In genomic region chr5:138402640-138403039, GRCh38 we compare ENCODE assay signal across 15 cellular contexts. TPM values are rescaled to one million over a fixed set of nuclear protein-coding genes. Genes with fewer than 3 reads are reported as not detected.
DNase-seq lines count a peak whose midpoint lies in the region; ATAC-seq and TF ChIP-seq lines count a peak whose summit lies in the region.
"Had no signal": no experiment of that assay in that cellular context is flagged by ENCODE, and none has a peak within 500 bp of the region (broad histone marks: within the 10 kb centered on the region; RNA-seq: fewer than 3 reads in every experiment).

No MANE protein-coding gene starts in this region.

- DNase-seq in CD4-positive, CD25-positive, alpha-beta regulatory T cell = peak in 1 of 3 donors; percentile 44
- DNase-seq in MV-4-11 (lab: John Stamatoyannopoulos, UW) (peak; percentile 37), head of caudate nucleus (no peak), uterus (no peak)
- DNase-seq: DMS79; NCI-H1092 treated with DMSO at 0.1 percent for 48 hours; NCI-H69; stimulated activated CD4-positive, alpha-beta T cell treated with anti-CD3 and anti-CD28 coated beads, Interleukin-1b, Interleukin-23, amount 100 ng/mL, for 48 hours had no signal

- H3K27ac ChIP-seq in CD4-positive, CD25-positive, alpha-beta regulatory T cell (ENCODE audit: insufficient read depth, low read length, poor library complexity, severe bottlenecking) = no peak overlapping the region
- H3K27ac ChIP-seq in uterus = no peak overlapping the region
- H3K27ac ChIP-seq: VCaP had no signal

- H3K27ac Mint-ChIP-seq in CD4-positive, CD25-positive, alpha-beta regulatory T cell = peak overlapping the region; percentile 32 to 84 (median 40)
- H3K27ac Mint-ChIP-seq: stimulated activated memory B cell treated with anti-CD40 and anti-IgM and Interleukin-4, amounts not matched to agents 10 μg/mL and 1 μg/mL and 100 μg/mL, for 72 hours had no signal

- H3K4me3 ChIP-seq in CD4-positive, CD25-positive, alpha-beta regulatory T cell (ENCODE audit: low read depth, low read length) = no peak overlapping the region
- no peak overlapping the region for H3K4me3 ChIP-seq in uterus

- intact Hi-C loops in head of caudate nucleus (cut with DNase I) (loop anchor here (10.0 kb wide), 1 partner anchor 48 kb away; the partner anchor contains the start of gene KDM3B), uterus (cut with DNase I; ENCODE audit: low total_unique reads) (no loop called here)

- H3K9me3 Mint-ChIP-seq in CD4-positive, CD25-positive, alpha-beta regulatory T cell = no peaks in the 10 kb centered on the region
- H3K9me3 Mint-ChIP-seq: stimulated activated memory B cell treated with anti-CD40 and anti-IgM and Interleukin-4, amounts not matched to agents 10 μg/mL and 1 μg/mL and 100 μg/mL, for 72 hours had no signal

- H3K27me3 Mint-ChIP-seq in CD4-positive, CD25-positive, alpha-beta regulatory T cell = no peaks in the 10 kb centered on the region
- H3K27me3 Mint-ChIP-seq: stimulated activated memory B cell treated with anti-CD40 and anti-IgM and Interleukin-4, amounts not matched to agents 10 μg/mL and 1 μg/mL and 100 μg/mL, for 72 hours had no signal

- no peaks in the 10 kb centered on the region for H3K9me3 ChIP-seq in CD4-positive, CD25-positive, alpha-beta regulatory T cell (ENCODE audit: control insufficient read depth in 2 of 2, low read length in 2 of 2)
- H3K9me3 ChIP-seq in uterus = no peaks in the 10 kb centered on the region

- TF ChIP-seq CTCF in uterus (IDR thresholded peaks at IDR 0.05) = no peak

- TF ChIP-seq POLR2A in uterus (IDR thresholded peaks at IDR 0.05) = no peak

- peaks cover 66% of the 10 kb centered on the region for H3K36me3 ChIP-seq in CD4-positive, CD25-positive, alpha-beta regulatory T cell (ENCODE audit: control insufficient read depth, insufficient read depth, low read length)
- H3K36me3 ChIP-seq in uterus = no peaks in the 10 kb centered on the region

- H3K27me3 ChIP-seq in CD4-positive, CD25-positive, alpha-beta regulatory T cell (ENCODE audit: control insufficient read depth, insufficient read depth, low read length) = no peaks in the 10 kb centered on the region
- no peaks in the 10 kb centered on the region for H3K27me3 ChIP-seq in uterus

- no peak for ATAC-seq in CD4-positive, CD25-positive, alpha-beta regulatory T cell (ENCODE audit: low read depth in 2 of 2)
- ATAC-seq in GM18868 (IDR thresholded peaks at IDR 0.05; ENCODE audit: unreplicated experiment) (peak; percentile 91), HG02623 (IDR thresholded peaks at IDR 0.05; ENCODE audit: unreplicated experiment) (peak; percentile 80), GM21367 (IDR thresholded peaks at IDR 0.05; ENCODE audit: unreplicated experiment) (no peak), HG03439 (IDR thresholded peaks at IDR 0.05; ENCODE audit: unreplicated experiment) (no peak)
- ATAC-seq: stimulated activated memory B cell treated with anti-CD40 and anti-IgM and Interleukin-4, amounts not matched to agents 10 μg/mL and 1 μg/mL and 100 μg/mL, for 72 hours had no signal

- H3K4me3 Mint-ChIP-seq in CD4-positive, CD25-positive, alpha-beta regulatory T cell = no peak overlapping the region
- H3K4me3 Mint-ChIP-seq: stimulated activated memory B cell treated with anti-CD40 and anti-IgM and Interleukin-4, amounts not matched to agents 10 μg/mL and 1 μg/mL and 100 μg/mL, for 72 hours had no signal

- peaks cover 5 to 11% (median 7%) of the 10 kb centered on the region in 4 donors for H3K4me1 Mint-ChIP-seq in CD4-positive, CD25-positive, alpha-beta regulatory T cell

- peaks cover 57% of the 10 kb centered on the region for H3K36me3 Mint-ChIP-seq in CD4-positive, CD25-positive, alpha-beta regulatory T cell

- peaks cover 4% of the 10 kb centered on the region for H3K4me1 ChIP-seq in CD4-positive, CD25-positive, alpha-beta regulatory T cell (ENCODE audit: control insufficient read depth, insufficient read depth, low read length, poor library complexity, severe bottlenecking)
- H3K4me1 ChIP-seq in uterus = no peaks in the 10 kb centered on the region

RNA-seq across cellular contexts. Expression of gene REEP2, which starts 36.2 kb away (rescaled TPM):
- not detected for total RNA-seq in CD4-positive, CD25-positive, alpha-beta regulatory T cell
- under 1 TPM in 2 of 4 donors, not detected in 2; 0.21 to 0.52 TPM for polyA plus RNA-seq in CD4-positive, CD25-positive, alpha-beta regulatory T cell
- total RNA-seq in uterus = 10 to 100 TPM in 1 of 4 donors, 1 to 10 TPM in 2, under 1 TPM in 1; 0.77 to 14.1 (median 5.0) TPM
- total RNA-seq: mononuclear cell had no signal

RNA-seq across cellular contexts. Expression of gene KDM3B, which starts 50.2 kb away (rescaled TPM):
- total RNA-seq in CD4-positive, CD25-positive, alpha-beta regulatory T cell = 77.1 TPM
- 10 to 100 TPM; 12.8 to 15.4 (median 13.5) TPM for polyA plus RNA-seq in CD4-positive, CD25-positive, alpha-beta regulatory T cell
- 10 to 100 TPM; 21.8 to 96.4 (median 51.5) TPM for total RNA-seq in uterus

Comparison
In these comparisons a context has a peak if more than half of its experiments do, and no peak if none do; other contexts are left out.
1. ATAC-seq: peak in GM18868 (single experiment) and HG02623 (single experiment); none in CD4-positive, CD25-positive, alpha-beta regulatory T cell (0 of 2), GM21367 (single experiment) and HG03439 (single experiment).